In the genomic region with DNA sequence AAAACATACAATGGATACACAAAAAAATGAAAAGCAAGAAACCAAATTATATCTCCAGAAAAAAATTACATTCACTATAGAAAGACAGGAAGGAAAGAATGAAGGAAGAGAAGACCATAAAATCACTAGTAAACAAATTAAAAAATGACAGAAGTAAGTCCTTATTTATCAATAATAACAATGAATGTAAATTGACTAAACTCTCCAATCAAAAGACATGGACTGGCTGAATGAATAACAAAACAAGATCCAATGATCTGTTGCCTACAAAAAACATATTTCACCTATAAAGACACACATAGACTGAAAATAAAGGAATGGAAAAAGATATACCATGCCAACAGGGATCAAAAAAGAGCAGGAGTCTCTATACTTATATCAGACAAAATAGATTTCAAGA, we compare ENCODE assay signal across 33 cellular contexts.
"Had no signal": no experiment of that assay in that cellular context is flagged by ENCODE, and none has a peak within 500 bp of the region (broad histone marks: within the 10 kb centered on the region; RNA-seq: fewer than 3 reads in every experiment).

No MANE protein-coding gene starts in this region.

- H3K36me3 ChIP-seq: adrenal gland, ascending aorta, brain microvascular endothelial cell, breast epithelium, cardiac muscle cell had no signal

- ATAC-seq: activated naive CD4-positive, alpha-beta T cell treated with anti-CD3 and anti-CD28 coated beads, Interleukin-2, amount 50 U/mL, for 72 hours; activated naive CD8-positive, alpha-beta T cell treated with anti-CD3 and anti-CD28 coated beads, Interleukin-2, amount 50 U/mL, for 24 hours; activated T-cell treated with anti-CD3 and anti-CD28 coated beads, Interleukin-2, amount 50 U/mL, for 4 hours; activated T-cell treated with anti-CD3 and anti-CD28 coated beads, Interleukin-2, amount 50 U/mL, for 72 hours; activated T-helper 17 cell treated with anti-CD3 and anti-CD28 coated beads, Interleukin-2, amount 50 U/mL, for 72 hours; body of pancreas had no signal

- H3K4me3 ChIP-seq: adrenal gland, ascending aorta, body of pancreas, breast epithelium, cardiac muscle cell had no signal

- FAIRE-seq: bronchial epithelial cell had no signal

- DNase-seq: activated effector memory CD4-positive, alpha-beta T cell treated with anti-CD3 and anti-CD28 coated beads, Interleukin-2, amount 50 U/mL, for 16 hours; activated effector memory CD4-positive, alpha-beta T cell treated with Interleukin-2 at 50 U/mL for 16 hours; activated gamma-delta T cell; activated gamma-delta T cell treated with Interleukin-2 at 50 U/mL for 16 hours; activated naive CD4-positive, alpha-beta T cell; activated naive CD4-positive, alpha-beta T cell treated with anti-CD3 and anti-CD28 coated beads for 36 hours; activated naive CD4-positive, alpha-beta T cell treated with anti-CD3 and anti-CD28 coated beads, Interleukin-2, amount 10 ng/mL, durations not matched to agents 7 days and 5 days; activated naive CD4-positive, alpha-beta T cell treated with anti-CD3 and anti-CD28 coated beads, Interleukin-2, amount 50 U/mL, for 16 hours; activated naive CD4-positive, alpha-beta T cell treated with Interleukin-2 at 50 U/mL for 16 hours; activated naive CD8-positive, alpha-beta T cell treated with anti-CD3 and anti-CD28 coated beads for 36 hours; activated naive CD8-positive, alpha-beta T cell treated with anti-CD3 and anti-CD28 coated beads, Interleukin-2, amount 10 ng/mL, durations not matched to agents 7 days and 5 days; activated naive CD8-positive, alpha-beta T cell treated with anti-CD3 and anti-CD28 coated beads, Interleukin-2, amount 50 U/mL, for 24 hours; activated T-cell treated with anti-CD3 and anti-CD28 coated beads, Interleukin-2, amount 50 U/mL, for 1 hour; activated T-cell treated with anti-CD3 and anti-CD28 coated beads, Interleukin-2, amount 50 U/mL, for 24 hours; activated T-cell treated with anti-CD3 and anti-CD28 coated beads, Interleukin-2, amount 50 U/mL, for 4 hours; activated T-cell treated with anti-CD3 and anti-CD28 coated beads, Interleukin-2, amount 50 U/mL, for 48 hours; activated T-cell treated with anti-CD3 and anti-CD28 coated beads, Interleukin-2, amount 50 U/mL, for 72 hours; adrenal gland; amniotic stem cell; amygdala; anterior cingulate cortex; aorta; body of pancreas; brain microvascular endothelial cell; caudate nucleus; central memory CD4-positive, alpha-beta T cell; cerebellar nuclear complex had no signal

- H3K27ac ChIP-seq: adrenal gland, ascending aorta, body of pancreas, brain microvascular endothelial cell, breast epithelium, cardiac muscle cell had no signal

- H3K27me3 ChIP-seq: adrenal gland, ascending aorta, body of pancreas, brain microvascular endothelial cell, breast epithelium, cardiac muscle cell had no signal

- H3K4me1 ChIP-seq: adrenal gland, ascending aorta, body of pancreas, breast epithelium had no signal

- H3K9me3 ChIP-seq: adrenal gland, ascending aorta, body of pancreas had no signal
